Comparison of ENCODE assay signal across 1 cellular context in genomic region chr6:37511910-37512399, GRCh38.
TF ChIP-seq lines count a peak whose summit lies in the region.

No MANE protein-coding gene starts in this region.

TF ChIP-seq in K562, 482 proteins besides CTCF, POLR2A, EP300 and RAD21:
- TF ChIP-seq ZNF140 (CRISPR knock-in tag; IDR thresholded peaks at IDR 0.05) (no peak), CSDE1 (IDR thresholded peaks at IDR 0.05) (no peak), HMG20B (CRISPR knock-in tag; IDR thresholded peaks at IDR 0.05) (no peak), ZNF431 (CRISPR knock-in tag; IDR thresholded peaks at IDR 0.05) (no peak)
